ENCODE assay signal across 8 cellular contexts in genomic region chr19:4065430-4066175, GRCh38. TPM values are rescaled to one million over a fixed set of nuclear protein-coding genes. Genes with fewer than 3 reads are reported as not detected.
DNase-seq lines count a peak whose midpoint lies in the region; ATAC-seq and TF ChIP-seq lines count a peak whose summit lies in the region.

No MANE protein-coding gene starts in this region.

- H3K9ac ChIP-seq in neuronal stem cell (ENCODE audit: low read depth, low read length, poor library complexity) (no peak overlapping the region), subcutaneous abdominal adipose tissue (ENCODE audit: low read length in 5 of 5) (no peak overlapping the region)

- H3K27me3 ChIP-seq in H7 (ENCODE audit: control insufficient read depth, insufficient read depth, low read length) (peaks cover 22% of the 10 kb centered on the region), RWPE2 (ENCODE audit: insufficient read depth, poor library complexity, severe bottlenecking) (no peaks in the 10 kb centered on the region), neuronal stem cell (ENCODE audit: control insufficient read depth in 3 of 3, insufficient read depth in 3 of 3, low read depth in 1 of 3, low read length in 3 of 3) (peaks cover 4 to 21% (median 20%) of the 10 kb centered on the region in 3 experiments), subcutaneous abdominal adipose tissue (ENCODE audit: control insufficient read depth in 5 of 5, insufficient read depth in 4 of 5, low read length in 5 of 5) (no peaks in the 10 kb centered on the region)

- H3K4ac ChIP-seq in neuronal stem cell (ENCODE audit: low read length), result no peak overlapping the region

- no peak overlapping the region for H4K91ac ChIP-seq in neuronal stem cell (ENCODE audit: low read depth, low read length, poor library complexity)

- peaks cover 2% of the 10 kb centered on the region for H3K36me3 ChIP-seq in H7 (replicated peaks; ENCODE audit: control insufficient read depth, insufficient read depth, low read length)
- H3K36me3 ChIP-seq in RWPE2 (ENCODE audit: low read depth), result peaks cover 11% of the 10 kb centered on the region
- peaks cover 2 to 6% of the 10 kb centered on the region in 2 donors for H3K36me3 ChIP-seq in neuronal stem cell (replicated peaks in 1 of 2; ENCODE audit: control insufficient read depth in 2 of 2, insufficient read depth in 2 of 2, low read length in 2 of 2)
- peaks cover 0 to 6% (median 5%) of the 10 kb centered on the region in 5 donors for H3K36me3 ChIP-seq in subcutaneous abdominal adipose tissue (ENCODE audit: control insufficient read depth in 5 of 5, insufficient read depth in 5 of 5, low read length in 5 of 5)

- DNase-seq in ELR (ENCODE audit: low read depth) (peak; percentile 97), H7 (peak; percentile 100), M059J (ENCODE audit: low read depth) (peak; percentile 92), RWPE2 (ENCODE audit: low spot score) (peak; percentile 94), fibroblast of pulmonary artery (ENCODE audit: low read depth) (peak; percentile 99), neuronal stem cell (ENCODE audit: low spot score) (peak; percentile 94)
- peak; percentile 95 for DNase-seq in activated effector memory CD4-positive, alpha-beta T cell treated with Interleukin-2 at 50 U/mL for 16 hours

- ATAC-seq in RWPE2 (ENCODE audit: low read depth), result peak; percentile 73

- no peak overlapping the region for H2BK12ac ChIP-seq in neuronal stem cell (ENCODE audit: low read length)

- H3K4me2 ChIP-seq in neuronal stem cell (ENCODE audit: insufficient read depth, low read length, poor library complexity, severe bottlenecking), result peak overlapping the region; percentile 33

- H4K8ac ChIP-seq in neuronal stem cell (ENCODE audit: low read depth, low read length), result no peak overlapping the region

- peak overlapping the region; percentile 82 for H2BK5ac ChIP-seq in neuronal stem cell (ENCODE audit: low read length)

- H3K14ac ChIP-seq in neuronal stem cell (ENCODE audit: low read length), result no peak overlapping the region

- H3K9me3 ChIP-seq in RWPE2 (ENCODE audit: severe bottlenecking) (no peaks in the 10 kb centered on the region), neuronal stem cell (replicated peaks in 1 of 2; ENCODE audit: control insufficient read depth in 2 of 2, insufficient read depth in 1 of 2, low read depth in 1 of 2, low read length in 2 of 2) (peaks cover 0 to 1% of the 10 kb centered on the region in 2 donors), subcutaneous abdominal adipose tissue (ENCODE audit: control insufficient read depth in 5 of 5, low read length in 5 of 5) (no peaks in the 10 kb centered on the region)

- H2BK120ac ChIP-seq in neuronal stem cell (ENCODE audit: low read depth, low read length), result no peak overlapping the region

- H3K27ac ChIP-seq in RWPE2 (ENCODE audit: poor library complexity, severe bottlenecking) (peak overlapping the region; percentile 90), neuronal stem cell (replicated peaks; ENCODE audit: low read length) (no peak overlapping the region), subcutaneous abdominal adipose tissue (ENCODE audit: low read depth, low read length) (peak overlapping the region; percentile 54)

- no peak overlapping the region for H3K23ac ChIP-seq in neuronal stem cell (ENCODE audit: low read depth, low read length, poor library complexity)

- H3K4me1 ChIP-seq in RWPE2 (ENCODE audit: insufficient read depth, poor library complexity, severe bottlenecking), result no peaks in the 10 kb centered on the region
- peaks cover 4 to 7% of the 10 kb centered on the region in 2 donors for H3K4me1 ChIP-seq in neuronal stem cell (ENCODE audit: control insufficient read depth in 2 of 2, insufficient read depth in 1 of 2, low read depth in 1 of 2, low read length in 2 of 2)
- H3K4me1 ChIP-seq in subcutaneous abdominal adipose tissue (ENCODE audit: control insufficient read depth in 5 of 5, insufficient read depth in 5 of 5, low read length in 5 of 5), result peaks cover 12 to 62% (median 53%) of the 10 kb centered on the region in 5 donors

- H2AK5ac ChIP-seq in neuronal stem cell (ENCODE audit: low read depth, low read length), result no peak overlapping the region

- no CpG with 5 or more reads among the region's 98 CpGs for WGBS in neuronal stem cell (ENCODE audit: extremely low coverage in 2 of 2, insufficient read length in 2 of 2, insufficient replicate concordance in 1 of 2), 2 donors

- no peak overlapping the region for H3K18ac ChIP-seq in neuronal stem cell (ENCODE audit: low read length)

- H3K4me3 ChIP-seq in H7 (ENCODE audit: insufficient read depth, low read depth, low read length) (peak overlapping the region; percentile 76), RWPE2 (ENCODE audit: severe bottlenecking) (peak overlapping the region; percentile 98), fibroblast of pulmonary artery (replicated peaks; ENCODE audit: low read depth, low read length) (peak overlapping the region; percentile 79), neuronal stem cell (ENCODE audit: low read length in 2 of 2) (peak overlapping the region; percentile 65 to 88), subcutaneous abdominal adipose tissue (ENCODE audit: low read depth in 1 of 5, low read length in 5 of 5) (peak overlapping the region in 4 of 5 donors; percentile 57 to 79 (median 70))

- no peak overlapping the region for H2AFZ ChIP-seq in neuronal stem cell (ENCODE audit: low read length)

- no peak for TF ChIP-seq CTCF in RWPE2 (IDR thresholded peaks at IDR 0.05; ENCODE audit: poor library complexity, severe bottlenecking)
- TF ChIP-seq CTCF in fibroblast of pulmonary artery (IDR thresholded peaks at IDR 0.05; ENCODE audit: low read length, missing control alignments), result no peak

- H2BK15ac ChIP-seq in neuronal stem cell (ENCODE audit: low read length), result no peak overlapping the region

- peaks cover 29% of the 10 kb centered on the region for H3K79me1 ChIP-seq in neuronal stem cell (ENCODE audit: low read depth, low read length)

RNA-seq across cellular contexts. Expression of gene ZBTB7A, which starts 1.1 kb away (rescaled TPM):
- 18.3 and 20.8 TPM in 2 replicates for total RNA-seq in H7 (2014; rRNA removed; shearing (Covaris generic))
- total RNA-seq in M059J (2014; rRNA removed; shearing (Covaris generic)), result 6.1 and 17.7 TPM in 2 replicates
- polyA plus RNA-seq in neuronal stem cell (2013, experiment 1 of 2), result 9.3 TPM
- polyA plus RNA-seq in neuronal stem cell (2013, experiment 2 of 2), result 10.2 TPM

RNA-seq across cellular contexts. Expression of gene PIAS4, which starts 58.1 kb away (rescaled TPM):
- total RNA-seq in H7 (2014; rRNA removed; shearing (Covaris generic)), result 47.9 and 54.4 TPM in 2 replicates
- total RNA-seq in M059J (2014; rRNA removed; shearing (Covaris generic)), result 16.2 and 19.5 TPM in 2 replicates
- 64.0 TPM for polyA plus RNA-seq in neuronal stem cell (2013, experiment 1 of 2)
- 61.2 TPM for polyA plus RNA-seq in neuronal stem cell (2013, experiment 2 of 2)

RNA-seq across cellular contexts. Expression of gene MAP2K2, which starts 58.3 kb away (rescaled TPM):
- total RNA-seq in H7 (2014; rRNA removed; shearing (Covaris generic)), result 221 and 226 TPM in 2 replicates
- total RNA-seq in M059J (2014; rRNA removed; shearing (Covaris generic)), result 115 and 162 TPM in 2 replicates
- 165 TPM for polyA plus RNA-seq in neuronal stem cell (2013, experiment 1 of 2)
- 164 TPM for polyA plus RNA-seq in neuronal stem cell (2013, experiment 2 of 2)
